In the genomic region with DNA sequence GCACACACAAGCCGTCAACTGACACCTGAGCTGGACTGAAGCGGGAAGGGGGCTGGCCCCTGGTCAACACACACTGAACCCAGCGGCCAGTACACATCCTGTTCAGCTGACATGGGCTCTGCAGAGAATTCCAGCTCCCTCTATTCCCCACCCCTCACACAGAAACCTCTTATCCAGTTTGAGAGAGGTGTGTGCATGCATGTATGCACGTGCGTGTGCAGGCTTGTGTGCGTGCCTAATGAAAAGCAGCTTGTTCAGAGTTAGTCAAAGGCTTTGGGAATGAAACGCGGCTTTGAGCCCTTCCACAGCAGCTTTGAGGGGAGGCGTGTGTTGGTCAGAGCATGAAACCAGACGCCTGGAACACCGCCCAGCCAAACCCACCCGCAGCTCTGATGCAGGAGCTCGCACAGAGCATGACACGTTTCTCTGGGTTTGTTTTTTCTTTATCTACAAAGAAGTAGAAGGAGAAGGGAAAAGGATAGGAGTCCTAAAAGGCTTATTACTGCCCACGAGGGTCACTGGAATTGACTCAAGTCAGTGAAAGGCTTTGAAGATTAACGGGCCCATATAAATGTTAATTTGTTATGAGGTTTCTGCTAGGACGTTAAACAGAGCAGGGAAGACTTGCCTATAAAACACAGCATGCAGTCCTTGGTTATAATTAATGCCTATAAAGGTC, we compare ENCODE assay signal across 1 cellular context.
TF ChIP-seq lines count a peak whose summit lies in the region.

No MANE protein-coding gene starts in this region.

TF ChIP-seq in SK-N-SH, 30 proteins besides CTCF, POLR2A, EP300 and RAD21 (continued from another document):
- TF ChIP-seq MEF2A (IDR thresholded peaks at IDR 0.05; ENCODE audit: borderline replicate concordance, low read depth) (no peak), POLR2AphosphoS5 (IDR thresholded peaks at IDR 0.05; ENCODE audit: low read depth, low read length) (no peak), TAF1 (IDR thresholded peaks at IDR 0.05; ENCODE audit: borderline replicate concordance, low read depth, low read length) (no peak)
